ENCODE assay signal across 10 cellular contexts in the genomic region with DNA sequence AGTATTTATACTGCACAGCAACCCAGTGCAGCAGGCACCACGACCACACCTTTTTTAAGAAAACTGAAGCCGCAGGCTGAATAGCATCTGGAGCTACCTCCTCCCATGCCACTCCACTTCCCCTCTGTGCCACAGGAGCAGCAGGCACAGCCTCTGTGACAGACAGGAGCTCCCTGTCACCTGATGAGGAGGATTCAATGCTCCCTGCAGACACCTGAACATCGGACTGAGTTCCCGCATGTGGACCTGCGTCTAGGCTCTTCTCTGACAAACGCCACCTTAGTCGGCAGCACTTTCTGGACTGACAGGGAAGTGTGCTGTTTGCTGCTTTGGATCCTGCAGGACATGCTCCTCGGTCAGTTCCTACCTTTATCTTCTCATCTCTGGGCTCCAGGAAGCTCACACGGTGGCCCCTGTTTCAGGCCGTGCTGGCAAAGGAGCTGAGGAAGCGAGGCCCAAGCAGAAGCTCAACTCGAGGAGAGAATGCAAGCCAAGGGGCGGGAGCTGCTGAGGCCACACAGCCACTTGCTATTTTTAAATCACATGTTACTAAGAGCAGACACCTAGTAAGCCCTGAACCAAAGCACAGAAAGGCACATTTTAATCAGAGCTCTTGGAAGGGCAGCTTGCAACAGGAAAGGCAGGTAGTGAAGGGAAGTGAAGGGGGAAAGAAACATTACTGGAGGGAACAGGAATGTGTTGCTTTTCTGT. TPM values are rescaled to one million over a fixed set of nuclear protein-coding genes. Genes with fewer than 3 reads are reported as not detected.
DNase-seq lines count a peak whose midpoint lies in the region; ATAC-seq and TF ChIP-seq lines count a peak whose summit lies in the region.
"Had no signal": no experiment of that assay in that cellular context is flagged by ENCODE, and none has a peak within 500 bp of the region (broad histone marks: within the 10 kb centered on the region; RNA-seq: fewer than 3 reads in every experiment).

No MANE protein-coding gene starts in this region.

- H3K36me3 Mint-ChIP-seq in activated naive CD4-positive, alpha-beta T cell treated with anti-CD3 and anti-CD28 coated beads, Interleukin-2, amount 10 ng/mL, durations not matched to agents 7 days and 5 days = peaks cover 46% of the 10 kb centered on the region
- H3K36me3 Mint-ChIP-seq in activated B cell treated with CpG ODN at 0.5 μM for 24 hours (ENCODE audit: low read depth) = peaks cover 97% of the 10 kb centered on the region

- H3K4me1 ChIP-seq in spleen = peaks cover 11 to 62% (median 36%) of the 10 kb centered on the region in 6 donors
- no peaks in the 10 kb centered on the region for H3K4me1 ChIP-seq in HAP-1
- H3K4me1 ChIP-seq: pancreas had no signal

- DNase-seq in activated naive CD4-positive, alpha-beta T cell treated with anti-CD3 and anti-CD28 coated beads, Interleukin-2, amount 10 ng/mL, durations not matched to agents 7 days and 5 days = no peak
- DNase-seq in activated naive CD4-positive, alpha-beta T cell (lab: John Stamatoyannopoulos, UW) = no peak
- DNase-seq in activated B cell treated with CpG ODN at 0.5 μM for 24 hours = no peak
- no peak for DNase-seq in spleen
- DNase-seq in HAP-1 (ENCODE audit: low spot score in 2 of 2) = no peak
- DNase-seq in KG1 (lab: John Stamatoyannopoulos, UW) = no peak
- DNase-seq in NOMO-1 treated with dmso at 0.1 percent for 144 hours (lab: John Stamatoyannopoulos, UW; ENCODE audit: unreplicated experiment) = no peak
- DNase-seq: activated CD4-positive, alpha-beta T cell treated with anti-CD3 and anti-CD28 coated beads, Interleukin-2, amount 50 U/mL, for 1 hour; pancreas had no signal

- TF ChIP-seq CTCF in activated B cell treated with CpG ODN at 0.5 μM for 24 hours (IDR thresholded peaks at IDR 0.05) = no peak
- no peak for TF ChIP-seq CTCF in spleen (IDR thresholded peaks at IDR 0.05 in 8 of 11, conservative IDR thresholded peaks at IDR 0.05 in 3 of 11)

- POLR2A ChIA-PET in activated B cell treated with CpG ODN at 0.5 μM for 24 hours (lab: Charles Lee) = interaction anchor here (0.7 to 24.3 kb wide), 13 partner anchors 9 to 150 kb away, joined by 3 to 357 read pairs (median 5); partner anchors contain the start of gene VOPP1

- intact Hi-C loops in activated B cell treated with CpG ODN at 0.5 μM for 24 hours (cut with micrococcal nuclease) (loop anchor here (1.0 to 2.0 kb wide), 2 partner anchors 11 to 15 kb away; no protein-coding TSS in a partner anchor), spleen (cut with DNase I; ENCODE audit: low total_unique reads) (no loop called here)

- CTCF ChIA-PET in activated naive CD4-positive, alpha-beta T cell treated with anti-CD3 and anti-CD28 coated beads, Interleukin-2, amount 10 ng/mL, durations not matched to agents 7 days and 5 days (lab: Charles Lee) = interaction anchor here (1.4 to 1.9 kb wide), 2 partner anchors 19 to 37 kb away, joined by 4 read pairs; no protein-coding TSS in a partner anchor
- CTCF ChIA-PET in activated B cell treated with CpG ODN at 0.5 μM for 24 hours (lab: Charles Lee) = interaction anchor here (1.1 to 1.7 kb wide), 5 partner anchors 16 to 83 kb away, joined by 3 to 8 read pairs (median 4); no protein-coding TSS in a partner anchor

- peak overlapping the region in 5 of 8 donors; percentile 5 to 79 (median 57) for H3K27ac ChIP-seq in spleen
- H3K27ac ChIP-seq: pancreas had no signal

- peak overlapping the region; percentile 31 for H3K27ac Mint-ChIP-seq in activated naive CD4-positive, alpha-beta T cell treated with anti-CD3 and anti-CD28 coated beads, Interleukin-2, amount 10 ng/mL, durations not matched to agents 7 days and 5 days
- peak overlapping the region; percentile 85 for H3K27ac Mint-ChIP-seq in activated B cell treated with CpG ODN at 0.5 μM for 24 hours

- no peaks in the 10 kb centered on the region for H3K9me3 Mint-ChIP-seq in activated naive CD4-positive, alpha-beta T cell treated with anti-CD3 and anti-CD28 coated beads, Interleukin-2, amount 10 ng/mL, durations not matched to agents 7 days and 5 days
- H3K9me3 Mint-ChIP-seq in activated B cell treated with CpG ODN at 0.5 μM for 24 hours = no peaks in the 10 kb centered on the region

- no peaks in the 10 kb centered on the region for H3K27me3 Mint-ChIP-seq in activated naive CD4-positive, alpha-beta T cell treated with anti-CD3 and anti-CD28 coated beads, Interleukin-2, amount 10 ng/mL, durations not matched to agents 7 days and 5 days
- H3K27me3 Mint-ChIP-seq in activated B cell treated with CpG ODN at 0.5 μM for 24 hours = no peaks in the 10 kb centered on the region

- no peak overlapping the region for H3K4me3 Mint-ChIP-seq in activated naive CD4-positive, alpha-beta T cell treated with anti-CD3 and anti-CD28 coated beads, Interleukin-2, amount 10 ng/mL, durations not matched to agents 7 days and 5 days
- H3K4me3 Mint-ChIP-seq in activated B cell treated with CpG ODN at 0.5 μM for 24 hours = peak overlapping the region; percentile 66

- ATAC-seq in HG02759 (IDR thresholded peaks at IDR 0.05; ENCODE audit: unreplicated experiment) (peak; percentile 54), activated B cell treated with CpG ODN at 0.5 μM for 24 hours (ENCODE audit: low read depth) (peak; percentile 21)

- WGBS in spleen, 5 donors = 45 to 67% (median 67%) methylated on average over 12 to 13 of the region's 13 CpGs

- peaks cover 0 to 84% (median 52%) of the 10 kb centered on the region in 6 donors for H3K36me3 ChIP-seq in spleen
- H3K36me3 ChIP-seq in HAP-1 (replicated peaks) = no peaks in the 10 kb centered on the region; the same call in 1 of the 2 replicates

- H3K9me3 ChIP-seq in spleen (no peaks in the 10 kb centered on the region), HAP-1 (no peaks in the 10 kb centered on the region)
- H3K9me3 ChIP-seq: pancreas had no signal

- in situ Hi-C loops in HAP-1 (cut with MboI; ENCODE audit: low sequenced_read_pairs) = no loop called here

- peaks cover 43% of the 10 kb centered on the region for H3K4me1 Mint-ChIP-seq in activated naive CD4-positive, alpha-beta T cell treated with anti-CD3 and anti-CD28 coated beads, Interleukin-2, amount 10 ng/mL, durations not matched to agents 7 days and 5 days
- peaks cover 95% of the 10 kb centered on the region for H3K4me1 Mint-ChIP-seq in activated B cell treated with CpG ODN at 0.5 μM for 24 hours

- no peak for TF ChIP-seq POLR2A in spleen (IDR thresholded peaks at IDR 0.05)

- H3K4me3 ChIP-seq in spleen = peak overlapping the region in 1 of 8 donors; percentile 16
- H3K4me3 ChIP-seq in HAP-1 = no peak overlapping the region
- H3K4me3 ChIP-seq: pancreas had no signal

- H3K27me3 ChIP-seq in spleen (replicated peaks in 1 of 7) (no peaks in the 10 kb centered on the region), HAP-1 (ENCODE audit: low read depth) (no peaks in the 10 kb centered on the region)
- H3K27me3 ChIP-seq: pancreas had no signal

RNA-seq across cellular contexts. Expression of gene VOPP1, which starts 56.6 kb away (rescaled TPM):
- total RNA-seq in activated B cell treated with CpG ODN at 0.5 μM for 24 hours (403 and 438 TPM in 2 replicates), spleen (100 to 1,000 TPM; 130 to 168 (median 148) TPM)
- polyA plus RNA-seq in spleen = 100 to 1,000 TPM in 1 of 3 donors, 10 to 100 TPM in 2; 60.3 to 101 (median 65.3) TPM
